ENCODE assay signal across 3 cellular contexts in the genomic region with DNA sequence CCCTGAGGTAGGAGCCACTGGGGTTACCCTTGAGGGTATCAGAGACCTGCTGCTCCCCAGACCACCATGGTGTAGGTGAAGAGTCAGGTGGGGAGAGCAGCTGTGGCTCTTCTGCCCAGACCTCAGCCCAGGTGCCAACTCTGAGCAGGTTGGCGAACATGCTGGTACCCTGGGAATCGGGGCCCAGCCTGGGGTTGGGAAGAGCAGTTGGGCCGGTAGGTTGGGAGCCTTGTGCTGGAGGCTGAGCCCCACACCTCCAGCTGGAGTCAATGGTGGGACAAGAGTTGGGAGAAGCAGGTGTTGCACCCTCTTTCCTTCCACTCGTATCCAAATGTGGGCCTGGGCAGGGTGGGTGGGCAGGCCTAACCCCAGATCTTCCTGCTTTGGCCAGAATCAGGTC.
"Had no signal": no experiment of that assay in that cellular context is flagged by ENCODE, and none has a peak within 500 bp of the region (broad histone marks: within the 10 kb centered on the region; RNA-seq: fewer than 3 reads in every experiment).

No MANE protein-coding gene starts in this region.

- H3K27ac ChIP-seq: HL-60 had no signal

- DNase-seq: HFFc6, KBM-7 had no signal
